Comparison of ENCODE assay signal across 8 cellular contexts in the genomic region with DNA sequence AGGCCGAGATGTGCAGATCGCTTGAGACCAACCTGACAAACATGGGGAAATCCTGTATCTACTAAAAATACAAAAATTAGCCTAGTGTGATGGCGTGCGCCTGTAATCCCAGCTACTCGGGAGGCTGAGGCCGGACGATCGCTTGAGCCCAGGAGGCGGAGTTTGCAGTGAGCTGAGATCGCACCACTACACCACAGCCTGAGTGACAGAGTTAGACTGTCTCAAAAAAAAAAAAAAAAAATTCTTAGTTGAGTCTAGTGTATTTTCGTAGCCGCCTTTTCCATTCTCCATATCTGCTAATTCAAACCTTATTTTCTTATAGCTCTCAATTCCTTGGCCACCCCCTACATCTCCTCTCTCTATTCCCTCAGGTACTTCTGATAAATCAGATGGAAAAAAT. TPM values are rescaled to one million over a fixed set of nuclear protein-coding genes. Genes with fewer than 3 reads are reported as not detected.
A peak's percentile ranks its signal among the peaks of the same experiment; 100 is the strongest.
DNase-seq lines count a peak whose midpoint lies in the region; FAIRE-seq and TF ChIP-seq lines count a peak whose summit lies in the region.

No MANE protein-coding gene starts in this region.

- peaks cover 48% of the 10 kb centered on the region for H3K4me1 ChIP-seq in KMS-11 (ENCODE audit: low read depth, poor library complexity, severe bottlenecking)
- H3K4me1 ChIP-seq in trophoblast cell (ENCODE audit: control insufficient read depth in 1 of 2, insufficient read depth in 2 of 2, low read length in 2 of 2), result peaks cover 0 to 7% of the 10 kb centered on the region in 2 experiments

- H3K36me3 ChIP-seq in KMS-11 (ENCODE audit: insufficient read depth) (no peaks in the 10 kb centered on the region), trophoblast cell (ENCODE audit: control insufficient read depth in 1 of 2, insufficient read depth in 2 of 2, low read length in 2 of 2) (peaks cover 1 to 2% of the 10 kb centered on the region in 2 experiments)

- H2BK5ac ChIP-seq in trophoblast cell (ENCODE audit: low read depth, low read length, poor library complexity), result no peak overlapping the region

- no peak overlapping the region for H4K12ac ChIP-seq in trophoblast cell (ENCODE audit: low read depth, low read length)

- no peak overlapping the region for H3K18ac ChIP-seq in trophoblast cell (ENCODE audit: low read length)

- H3K4ac ChIP-seq in trophoblast cell (ENCODE audit: low read depth, low read length), result peak overlapping the region; percentile 74

- no peak overlapping the region for H2BK120ac ChIP-seq in trophoblast cell (ENCODE audit: insufficient read depth, low read length, poor library complexity)

- no peak overlapping the region for H3K23ac ChIP-seq in trophoblast cell (ENCODE audit: low read length)

- H2AFZ ChIP-seq in KMS-11 (ENCODE audit: low read depth) (no peak overlapping the region), trophoblast cell (ENCODE audit: insufficient read depth, low read length, poor library complexity) (peak overlapping the region; percentile 10)

- peak; percentile 31 for DNase-seq in AG10803 (ENCODE audit: low read depth)
- peak; percentile 70 for DNase-seq in activated CD8-positive, alpha-beta memory T cell treated with anti-CD3 and anti-CD28 coated beads, Interleukin-2, amount 50 U/mL, for 48 hours
- peak; percentile 3 for DNase-seq in fibroblast of gingiva (ENCODE audit: low read depth)
- DNase-seq in trophoblast cell, result peak in 1 of 2 donors; percentile 42
- no peak for DNase-seq in H4 (ENCODE audit: low spot score)
- no peak for DNase-seq in urothelium cell line (ENCODE audit: low spot score)
- no peak for DNase-seq in NCI-H1436 (lab: John Stamatoyannopoulos, UW)

- H3K79me2 ChIP-seq in KMS-11 (ENCODE audit: insufficient read depth, low read depth), result peaks cover 90% of the 10 kb centered on the region
- peaks cover 30% of the 10 kb centered on the region for H3K79me2 ChIP-seq in trophoblast cell (ENCODE audit: control insufficient read depth, insufficient read depth, low read length, poor library complexity)

- H3K79me1 ChIP-seq in trophoblast cell (ENCODE audit: low read length), result peaks cover 12% of the 10 kb centered on the region

- TF ChIP-seq CTCF in AG10803 (conservative IDR thresholded peaks at IDR 0.05; ENCODE audit: low read length), result no peak
- no peak for TF ChIP-seq CTCF in KMS-11 (conservative IDR thresholded peaks at IDR 0.05; ENCODE audit: low read depth, low read length)

- H2BK12ac ChIP-seq in trophoblast cell (ENCODE audit: low read length), result no peak overlapping the region

- peaks cover 28% of the 10 kb centered on the region for H4K20me1 ChIP-seq in KMS-11 (ENCODE audit: insufficient read depth)

- H3K4me2 ChIP-seq in KMS-11 (peak overlapping the region; percentile 68), trophoblast cell (ENCODE audit: low read length) (peak overlapping the region; percentile 98)

- peak overlapping the region; percentile 91; the same call in 1 of the 2 replicates for H3K9ac ChIP-seq in KMS-11
- no peak overlapping the region for H3K9ac ChIP-seq in trophoblast cell (ENCODE audit: low read length)

- no peak overlapping the region for H4K8ac ChIP-seq in trophoblast cell (ENCODE audit: low read depth, low read length)

- no peaks in the 10 kb centered on the region for H3K9me3 ChIP-seq in trophoblast cell (ENCODE audit: insufficient read depth, low read depth, low read length)

- FAIRE-seq in urothelium cell line (lab: Jason Lieb, UNC), result no peak

- no peaks in the 10 kb centered on the region for H3K27me3 ChIP-seq in KMS-11 (ENCODE audit: insufficient read depth, low read depth)
- no peaks in the 10 kb centered on the region for H3K27me3 ChIP-seq in trophoblast cell (ENCODE audit: insufficient read depth, low read length)

- WGBS in trophoblast cell (ENCODE audit: extremely low coverage, insufficient coverage, insufficient read length), result no CpG with 5 or more reads among the region's 12 CpGs

- H4K91ac ChIP-seq in trophoblast cell (ENCODE audit: low read depth, low read length), result no peak overlapping the region

- no peak overlapping the region for H3K14ac ChIP-seq in trophoblast cell (ENCODE audit: low read length)

- H3K4me3 ChIP-seq in AG10803 (ENCODE audit: low read length), result peak overlapping the region; percentile 99
- H3K4me3 ChIP-seq in KMS-11 (IDR thresholded peaks at IDR 0.05; ENCODE audit: insufficient read depth, low read depth, low read length), result no peak overlapping the region
- peak overlapping the region; percentile 74 for H3K4me3 ChIP-seq in trophoblast cell (ENCODE audit: low read depth, low read length)

- H2AK5ac ChIP-seq in trophoblast cell (ENCODE audit: low read length), result no peak overlapping the region

- H3K27ac ChIP-seq in KMS-11 (peak overlapping the region; percentile 98; the same call in 1 of the 2 replicates), trophoblast cell (ENCODE audit: low read depth, low read length) (no peak overlapping the region)

RNA-seq across cellular contexts. Expression of a gene that starts 1.0 kb away (rescaled TPM):
- 67.1 and 67.9 TPM in 2 replicates for polyA plus RNA-seq in trophoblast cell (2013)
- total RNA-seq in H4 (2014; rRNA removed; shearing (Covaris generic)), result 138 and 139 TPM in 2 replicates

RNA-seq across cellular contexts. Expression of a gene that starts 2.3 kb away (rescaled TPM):
- polyA plus RNA-seq in trophoblast cell (2013), result 17.5 and 17.7 TPM in 2 replicates
- total RNA-seq in H4 (2014; rRNA removed; shearing (Covaris generic)), result 12.5 and 15.3 TPM in 2 replicates

Comparison
In these comparisons a context has a peak if more than half of its experiments do, and no peak if none do; other contexts are left out.
1. DNase-seq: peak in AG10803 (single experiment), activated CD8-positive, alpha-beta memory T cell treated with anti-CD3 and anti-CD28 coated beads, Interleukin-2, amount 50 U/mL, for 48 hours (single experiment) and fibroblast of gingiva (single experiment); none in H4 (single experiment), urothelium cell line (single experiment) and NCI-H1436 (single experiment).